ENCODE assay signal across 16 cellular contexts in the genomic region with DNA sequence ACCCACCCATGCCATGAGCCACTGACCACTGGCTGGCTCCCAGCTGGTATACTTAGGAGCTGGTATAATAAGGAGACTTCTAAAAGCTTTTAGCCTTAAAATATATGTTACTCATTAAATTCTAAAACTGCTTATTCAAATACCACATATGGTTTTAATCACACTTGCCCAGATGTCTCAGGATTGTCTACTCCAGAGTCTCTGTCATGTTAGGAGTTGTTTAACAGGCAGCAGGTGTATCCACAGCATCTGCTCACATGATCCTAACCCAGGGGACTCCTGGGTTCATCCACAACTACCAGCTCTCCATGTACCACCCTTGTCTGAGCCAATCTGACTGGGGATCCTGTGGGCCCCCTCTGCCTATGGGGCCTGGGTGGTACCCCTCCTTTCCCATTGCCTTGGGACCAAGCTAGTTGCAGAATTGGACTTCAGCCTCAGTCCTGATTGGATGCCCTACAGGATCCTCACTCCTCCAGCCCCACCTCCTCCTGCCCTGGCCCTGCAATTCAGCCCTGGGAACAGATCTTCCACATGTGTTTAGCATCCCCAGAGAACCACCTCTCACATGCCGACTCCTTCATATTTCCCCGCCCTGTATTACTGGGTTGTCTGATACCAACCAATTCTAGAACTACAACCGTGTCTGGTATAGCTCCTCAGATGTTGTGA.
DNase-seq lines count a peak whose midpoint lies in the region; ATAC-seq, FAIRE-seq and TF ChIP-seq lines count a peak whose summit lies in the region.
"Had no signal": no experiment of that assay in that cellular context is flagged by ENCODE, and none has a peak within 500 bp of the region (broad histone marks: within the 10 kb centered on the region; RNA-seq: fewer than 3 reads in every experiment).

No MANE protein-coding gene starts in this region.

- TF ChIP-seq CTCF in WTC11 (IDR thresholded peaks at IDR 0.05) (no peak), glutamatergic neuron (IDR thresholded peaks at IDR 0.05; ENCODE audit: partially characterized antibody, unreplicated experiment) (no peak), pancreas (IDR thresholded peaks at IDR 0.05) (no peak)

- H3K27me3 ChIP-seq in ACC112 (ENCODE audit: insufficient read depth, low read length): no peaks in the 10 kb centered on the region
- no peaks in the 10 kb centered on the region for H3K27me3 ChIP-seq in pancreas
- H3K27me3 ChIP-seq: gastroesophageal sphincter, SJCRH30 had no signal

- DNase-seq in EL (peak; percentile 62), WTC11 (ENCODE audit: low spot score) (no peak), glutamatergic neuron (no peak), pancreas (no peak), NOMO-1 treated with DMSO at 0.1 percent for 48 hours (lab: John Stamatoyannopoulos, UW; ENCODE audit: unreplicated experiment) (no peak), T-helper 1 cell (no peak)
- no peak for DNase-seq in NK-92 treated with Interleukin-12 subunit alpha and Interleukin-12 subunit beta, amount 100 ng/mL, for 24 hours (lab: John Stamatoyannopoulos, UW)
- DNase-seq: activated B cell treated with CpG ODN at 0.5 μM for 24 hours; activated T-cell treated with anti-CD3 and anti-CD28 coated beads, Interleukin-2, amount 50 U/mL, for 4 hours; AML-193; SJCRH30 had no signal

- H3K27ac Mint-ChIP-seq in WTC11: peak overlapping the region; percentile 37; the same call in 1 of the 2 replicates
- H3K27ac Mint-ChIP-seq in glutamatergic neuron (ENCODE audit: unreplicated experiment): peak overlapping the region; percentile 34
- H3K27ac Mint-ChIP-seq: activated B cell treated with CpG ODN at 0.5 μM for 24 hours; activated naive CD4-positive, alpha-beta T cell treated with anti-CD3 and anti-CD28 coated beads, Interleukin-2, amount 50 U/mL, for 24 hours had no signal

- H3K27me3 Mint-ChIP-seq in WTC11 (ENCODE audit: low read depth) (no peaks in the 10 kb centered on the region), glutamatergic neuron (ENCODE audit: unreplicated experiment) (peaks cover 10% of the 10 kb centered on the region)
- H3K27me3 Mint-ChIP-seq: activated B cell treated with CpG ODN at 0.5 μM for 24 hours; activated naive CD4-positive, alpha-beta T cell treated with anti-CD3 and anti-CD28 coated beads, Interleukin-2, amount 50 U/mL, for 24 hours had no signal

- FAIRE-seq in pancreas (lab: Jason Lieb, UNC): no peak
- FAIRE-seq: H54 had no signal

- H3K9me3 ChIP-seq in pancreas: no peaks in the 10 kb centered on the region
- H3K9me3 ChIP-seq: gastroesophageal sphincter, SJCRH30 had no signal

- H3K36me3 ChIP-seq in ACC112 (ENCODE audit: insufficient read depth, low read length) (peaks cover 9% of the 10 kb centered on the region; the same call in 1 of the 2 replicates), pancreas (no peaks in the 10 kb centered on the region)
- H3K36me3 ChIP-seq: gastroesophageal sphincter had no signal

- H3K27ac ChIP-seq in ACC112 (ENCODE audit: low read depth, low read length) (peak overlapping the region; percentile 57; the same call in 1 of the 2 replicates), pancreas (no peak overlapping the region)
- H3K27ac ChIP-seq: gastroesophageal sphincter, SJCRH30 had no signal

- 88 to 90% methylated on average over 3 of the region's 3 CpGs for WGBS in pancreas, 2 donors

- H3K4me3 ChIP-seq in ACC112 (ENCODE audit: low read depth, low read length) (no peak overlapping the region), pancreas (no peak overlapping the region)
- H3K4me3 ChIP-seq: gastroesophageal sphincter, SJCRH30 had no signal

- no peak overlapping the region for H2AFZ ChIP-seq in ACC112 (ENCODE audit: low read length, unreplicated experiment)

- no peaks in the 10 kb centered on the region for H3K9me3 Mint-ChIP-seq in WTC11
- H3K9me3 Mint-ChIP-seq in glutamatergic neuron (ENCODE audit: unreplicated experiment): peaks cover 6% of the 10 kb centered on the region
- H3K9me3 Mint-ChIP-seq: activated B cell treated with CpG ODN at 0.5 μM for 24 hours; activated naive CD4-positive, alpha-beta T cell treated with anti-CD3 and anti-CD28 coated beads, Interleukin-2, amount 50 U/mL, for 24 hours; activated T-cell treated with anti-CD3 and anti-CD28 coated beads, Interleukin-2, amount 50 U/mL, for 4 hours had no signal

- no peak for ATAC-seq in WTC11
- no peak for ATAC-seq in pancreas
- ATAC-seq: activated T-cell treated with anti-CD3 and anti-CD28 coated beads, Interleukin-2, amount 50 U/mL, for 4 hours; gastroesophageal sphincter; left lobe of liver had no signal

- H3K4me1 Mint-ChIP-seq in WTC11 (peaks cover 58% of the 10 kb centered on the region), glutamatergic neuron (ENCODE audit: low read depth, unreplicated experiment) (peaks cover 47% of the 10 kb centered on the region)

- POLR2A ChIA-PET in WTC11 (lab: Charles Lee): no interaction called here

- H3K4me1 ChIP-seq in ACC112 (ENCODE audit: control insufficient read depth, insufficient read depth, low read length, unreplicated experiment): peaks cover 92% of the 10 kb centered on the region
- H3K4me1 ChIP-seq in pancreas: peaks cover 12 to 21% (median 18%) of the 10 kb centered on the region in 3 donors

- CTCF ChIA-PET in WTC11 (lab: Charles Lee): interaction anchor here (0.6 to 5.4 kb wide), 13 partner anchors 9 to 316 kb away, joined by 3 to 34 read pairs (median 4); no protein-coding TSS in a partner anchor

- H3K36me3 Mint-ChIP-seq in WTC11: no peaks in the 10 kb centered on the region
- H3K36me3 Mint-ChIP-seq in glutamatergic neuron (ENCODE audit: unreplicated experiment): no peaks in the 10 kb centered on the region
- H3K36me3 Mint-ChIP-seq: activated naive CD4-positive, alpha-beta T cell treated with anti-CD3 and anti-CD28 coated beads, Interleukin-2, amount 50 U/mL, for 24 hours had no signal

- H3K79me2 ChIP-seq in ACC112 (ENCODE audit: control insufficient read depth, insufficient read depth, low read length, unreplicated experiment): peaks cover 89% of the 10 kb centered on the region

- intact Hi-C loops in pancreas (cut with DNase I): loop anchor here in 2 of 3 donors (10.0 kb wide), 2 partner anchors 186 to 194 kb away; no protein-coding TSS in a partner anchor

- no peak overlapping the region for H3K4me3 Mint-ChIP-seq in WTC11
- H3K4me3 Mint-ChIP-seq in glutamatergic neuron (ENCODE audit: unreplicated experiment): no peak overlapping the region
- H3K4me3 Mint-ChIP-seq: activated B cell treated with CpG ODN at 0.5 μM for 24 hours; activated naive CD4-positive, alpha-beta T cell treated with anti-CD3 and anti-CD28 coated beads, Interleukin-2, amount 50 U/mL, for 24 hours; activated T-cell treated with anti-CD3 and anti-CD28 coated beads, Interleukin-2, amount 50 U/mL, for 4 hours had no signal

TF ChIP-seq in WTC11, 78 proteins besides CTCF, POLR2A, EP300 and RAD21 (continues in another document):
- TF ChIP-seq, protein P1, sequence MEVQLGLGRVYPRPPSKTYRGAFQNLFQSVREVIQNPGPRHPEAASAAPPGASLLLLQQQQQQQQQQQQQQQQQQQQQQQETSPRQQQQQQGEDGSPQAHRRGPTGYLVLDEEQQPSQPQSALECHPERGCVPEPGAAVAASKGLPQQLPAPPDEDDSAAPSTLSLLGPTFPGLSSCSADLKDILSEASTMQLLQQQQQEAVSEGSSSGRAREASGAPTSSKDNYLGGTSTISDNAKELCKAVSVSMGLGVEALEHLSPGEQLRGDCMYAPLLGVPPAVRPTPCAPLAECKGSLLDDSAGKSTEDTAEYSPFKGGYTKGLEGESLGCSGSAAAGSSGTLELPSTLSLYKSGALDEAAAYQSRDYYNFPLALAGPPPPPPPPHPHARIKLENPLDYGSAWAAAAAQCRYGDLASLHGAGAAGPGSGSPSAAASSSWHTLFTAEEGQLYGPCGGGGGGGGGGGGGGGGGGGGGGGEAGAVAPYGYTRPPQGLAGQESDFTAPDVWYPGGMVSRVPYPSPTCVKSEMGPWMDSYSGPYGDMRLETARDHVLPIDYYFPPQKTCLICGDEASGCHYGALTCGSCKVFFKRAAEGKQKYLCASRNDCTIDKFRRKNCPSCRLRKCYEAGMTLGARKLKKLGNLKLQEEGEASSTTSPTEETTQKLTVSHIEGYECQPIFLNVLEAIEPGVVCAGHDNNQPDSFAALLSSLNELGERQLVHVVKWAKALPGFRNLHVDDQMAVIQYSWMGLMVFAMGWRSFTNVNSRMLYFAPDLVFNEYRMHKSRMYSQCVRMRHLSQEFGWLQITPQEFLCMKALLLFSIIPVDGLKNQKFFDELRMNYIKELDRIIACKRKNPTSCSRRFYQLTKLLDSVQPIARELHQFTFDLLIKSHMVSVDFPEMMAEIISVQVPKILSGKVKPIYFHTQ (CRISPR knock-in tag; IDR thresholded peaks at IDR 0.05): no peak
- TF ChIP-seq ZNF232 (CRISPR knock-in tag; IDR thresholded peaks at IDR 0.05): no peak
- no peak for TF ChIP-seq CREB1 (CRISPR knock-in tag; IDR thresholded peaks at IDR 0.05)
- no peak for TF ChIP-seq CBFB (CRISPR knock-in tag; IDR thresholded peaks at IDR 0.05; ENCODE audit: low read depth)
- TF ChIP-seq RORB (CRISPR knock-in tag; IDR thresholded peaks at IDR 0.05): no peak
- TF ChIP-seq, protein P2, sequence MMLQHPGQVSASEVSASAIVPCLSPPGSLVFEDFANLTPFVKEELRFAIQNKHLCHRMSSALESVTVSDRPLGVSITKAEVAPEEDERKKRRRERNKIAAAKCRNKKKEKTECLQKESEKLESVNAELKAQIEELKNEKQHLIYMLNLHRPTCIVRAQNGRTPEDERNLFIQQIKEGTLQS (CRISPR knock-in tag; conservative IDR thresholded peaks at IDR 0.05): no peak
- no peak for TF ChIP-seq OVOL2 (CRISPR knock-in tag; IDR thresholded peaks at IDR 0.05; ENCODE audit: borderline replicate concordance)
- no peak for TF ChIP-seq ZNF317 (CRISPR knock-in tag; IDR thresholded peaks at IDR 0.05; ENCODE audit: borderline replicate concordance, low read depth)
- TF ChIP-seq, protein P3, sequence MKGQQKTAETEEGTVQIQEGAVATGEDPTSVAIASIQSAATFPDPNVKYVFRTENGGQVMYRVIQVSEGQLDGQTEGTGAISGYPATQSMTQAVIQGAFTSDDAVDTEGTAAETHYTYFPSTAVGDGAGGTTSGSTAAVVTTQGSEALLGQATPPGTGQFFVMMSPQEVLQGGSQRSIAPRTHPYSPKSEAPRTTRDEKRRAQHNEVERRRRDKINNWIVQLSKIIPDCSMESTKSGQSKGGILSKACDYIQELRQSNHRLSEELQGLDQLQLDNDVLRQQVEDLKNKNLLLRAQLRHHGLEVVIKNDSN (CRISPR knock-in tag; IDR thresholded peaks at IDR 0.05): no peak
- no peak for TF ChIP-seq JUN (CRISPR knock-in tag; IDR thresholded peaks at IDR 0.05)
- TF ChIP-seq, protein P4, sequence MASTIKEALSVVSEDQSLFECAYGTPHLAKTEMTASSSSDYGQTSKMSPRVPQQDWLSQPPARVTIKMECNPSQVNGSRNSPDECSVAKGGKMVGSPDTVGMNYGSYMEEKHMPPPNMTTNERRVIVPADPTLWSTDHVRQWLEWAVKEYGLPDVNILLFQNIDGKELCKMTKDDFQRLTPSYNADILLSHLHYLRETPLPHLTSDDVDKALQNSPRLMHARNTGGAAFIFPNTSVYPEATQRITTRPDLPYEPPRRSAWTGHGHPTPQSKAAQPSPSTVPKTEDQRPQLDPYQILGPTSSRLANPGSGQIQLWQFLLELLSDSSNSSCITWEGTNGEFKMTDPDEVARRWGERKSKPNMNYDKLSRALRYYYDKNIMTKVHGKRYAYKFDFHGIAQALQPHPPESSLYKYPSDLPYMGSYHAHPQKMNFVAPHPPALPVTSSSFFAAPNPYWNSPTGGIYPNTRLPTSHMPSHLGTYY (CRISPR knock-in tag; IDR thresholded peaks at IDR 0.05): no peak
